Comparison of ENCODE assay signal across 22 cellular contexts in genomic region chr4:18608910-18609525, GRCh38.
DNase-seq lines count a peak whose midpoint lies in the region; ATAC-seq and TF ChIP-seq lines count a peak whose summit lies in the region.
"Had no signal": no experiment of that assay in that cellular context is flagged by ENCODE, and none has a peak within 500 bp of the region (broad histone marks: within the 10 kb centered on the region; RNA-seq: fewer than 3 reads in every experiment).

No MANE protein-coding gene starts in this region.

- no peaks in the 10 kb centered on the region for H3K4me1 Mint-ChIP-seq in T-helper 2 cell treated with Interferon-gamma antibody and Interleukin-4, amounts not matched to agents 5 μg/mL and 100 μg/mL, for 36 hours (ENCODE audit: low read depth)
- H3K4me1 Mint-ChIP-seq: B cell, GM23338, H9 had no signal

- H3K9me3 ChIP-seq in SK-N-SH: no peaks in the 10 kb centered on the region
- no peaks in the 10 kb centered on the region for H3K9me3 ChIP-seq in left lung
- no peaks in the 10 kb centered on the region for H3K9me3 ChIP-seq in trophoblast cell (ENCODE audit: insufficient read depth, low read depth, low read length)

- H3F3A ChIP-seq in SK-N-SH (replicated peaks; ENCODE audit: insufficient read depth): no peaks in the 10 kb centered on the region

- CTCF ChIA-PET in SK-N-SH (lab: Yijun Ruan, JAX): interaction anchor here (2.2 kb wide), 1 partner anchor 9 kb away, joined by 8 read pairs; no protein-coding TSS in a partner anchor

- H3K4me3 ChIP-seq in SK-N-SH (ENCODE audit: low read depth in 2 of 2, low read length in 1 of 2) (no peak overlapping the region), epithelial cell of esophagus (ENCODE audit: low read length) (no peak overlapping the region), left lung (no peak overlapping the region), trophoblast cell (ENCODE audit: low read depth, low read length) (no peak overlapping the region)
- H3K4me3 ChIP-seq: BLaER1, GM12878, GM23338 had no signal

- H3K27ac Mint-ChIP-seq in T-helper 2 cell treated with Interferon-gamma antibody and Interleukin-4, amounts not matched to agents 5 μg/mL and 100 μg/mL, for 36 hours: no peak overlapping the region
- H3K27ac Mint-ChIP-seq: B cell; CD4-positive, CD25-positive, alpha-beta regulatory T cell; CD8-positive, alpha-beta T cell; GM23338; H9 had no signal

- H3K4me2 ChIP-seq in SK-N-SH: no peak overlapping the region
- H3K4me2 ChIP-seq in trophoblast cell (ENCODE audit: low read length): no peak overlapping the region
- H3K4me2 ChIP-seq: BLaER1, GM23338 had no signal

- H4K91ac ChIP-seq in trophoblast cell (ENCODE audit: low read depth, low read length): no peak overlapping the region

- no peak overlapping the region for H3K9ac ChIP-seq in SK-N-SH
- H3K9ac ChIP-seq in trophoblast cell (ENCODE audit: low read length): no peak overlapping the region
- H3K9ac ChIP-seq: BLaER1 had no signal

- no peak for TF ChIP-seq EP300 in SK-N-SH (IDR thresholded peaks at IDR 0.05; ENCODE audit: borderline replicate concordance in 1 of 2, low read depth in 1 of 2, low read length in 1 of 2)

- H3K79me2 ChIP-seq in SK-N-SH (ENCODE audit: insufficient read depth) (no peaks in the 10 kb centered on the region), trophoblast cell (ENCODE audit: control insufficient read depth, insufficient read depth, low read length, poor library complexity) (no peaks in the 10 kb centered on the region)

- H3K4me1 ChIP-seq in SK-N-SH (ENCODE audit: control insufficient read depth in 1 of 2, insufficient read depth in 2 of 2, low read depth in 1 of 2, low read length in 1 of 2) (no peaks in the 10 kb centered on the region), left lung (no peaks in the 10 kb centered on the region), trophoblast cell (ENCODE audit: control insufficient read depth in 1 of 2, insufficient read depth in 2 of 2, low read length in 2 of 2) (no peaks in the 10 kb centered on the region)

- H3K9me2 ChIP-seq in SK-N-SH: no peaks in the 10 kb centered on the region

- no peak overlapping the region for H4K12ac ChIP-seq in trophoblast cell (ENCODE audit: low read depth, low read length)

- no peak overlapping the region for H3K4me3 Mint-ChIP-seq in T-helper 2 cell treated with Interferon-gamma antibody and Interleukin-4, amounts not matched to agents 5 μg/mL and 100 μg/mL, for 36 hours
- H3K4me3 Mint-ChIP-seq: B cell; CD4-positive, CD25-positive, alpha-beta regulatory T cell; CD8-positive, alpha-beta T cell; GM23338; H9 had no signal

- H3K36me3 Mint-ChIP-seq in T-helper 2 cell treated with Interferon-gamma antibody and Interleukin-4, amounts not matched to agents 5 μg/mL and 100 μg/mL, for 36 hours (ENCODE audit: low read depth): no peaks in the 10 kb centered on the region
- H3K36me3 Mint-ChIP-seq: CD4-positive, CD25-positive, alpha-beta regulatory T cell; CD8-positive, alpha-beta T cell had no signal

- H3K36me3 ChIP-seq in SK-N-SH (replicated peaks in 1 of 2; ENCODE audit: control insufficient read depth in 1 of 2, insufficient read depth in 2 of 2, low read length in 1 of 2) (no peaks in the 10 kb centered on the region), left lung (no peaks in the 10 kb centered on the region), trophoblast cell (ENCODE audit: control insufficient read depth in 1 of 2, insufficient read depth in 2 of 2, low read length in 2 of 2) (no peaks in the 10 kb centered on the region)
- H3K36me3 ChIP-seq: BLaER1 had no signal

- no peak overlapping the region for H3K23ac ChIP-seq in trophoblast cell (ENCODE audit: low read length)

- intact Hi-C loops in left lung (cut with DNase I) (no loop called here), Right ventricle myocardium superior (cut with DNase I) (no loop called here)

- ATAC-seq in SK-N-SH treated with all-trans-retinoic acid at 6 μM for 48 hours (no peak), left lung (peak; percentile 73), Right ventricle myocardium superior (ENCODE audit: poor library complexity) (no peak)
- ATAC-seq: CD8-positive, alpha-beta T cell; GM12878; GM23338; HCT116 had no signal

- no peak overlapping the region for H2AFZ ChIP-seq in SK-N-SH (ENCODE audit: low read depth)
- H2AFZ ChIP-seq in trophoblast cell (ENCODE audit: insufficient read depth, low read length, poor library complexity): no peak overlapping the region
- H2AFZ ChIP-seq: GM23338 had no signal

- no peaks in the 10 kb centered on the region for H3K79me1 ChIP-seq in trophoblast cell (ENCODE audit: low read length)

- H2BK120ac ChIP-seq in trophoblast cell (ENCODE audit: insufficient read depth, low read length, poor library complexity): no peak overlapping the region

- H2AK5ac ChIP-seq in trophoblast cell (ENCODE audit: low read length): no peak overlapping the region

- H3K27me3 Mint-ChIP-seq in T-helper 2 cell treated with Interferon-gamma antibody and Interleukin-4, amounts not matched to agents 5 μg/mL and 100 μg/mL, for 36 hours (ENCODE audit: low read depth): no peaks in the 10 kb centered on the region
- H3K27me3 Mint-ChIP-seq: CD4-positive, CD25-positive, alpha-beta regulatory T cell had no signal

- 11% methylated on average over 4 of the region's 4 CpGs for whole genome bisulfite sequencing in SK-N-SH (ENCODE audit: low lambda C conversion rate)
- no CpG with 5 or more reads among the region's 4 CpGs for WGBS in trophoblast cell (ENCODE audit: extremely low coverage, insufficient coverage, insufficient read length)

- no peak overlapping the region for H2BK12ac ChIP-seq in trophoblast cell (ENCODE audit: low read length)

- no peaks in the 10 kb centered on the region for H3K27me3 ChIP-seq in SK-N-SH (ENCODE audit: insufficient read depth)
- H3K27me3 ChIP-seq in left lung: no peaks in the 10 kb centered on the region
- H3K27me3 ChIP-seq in trophoblast cell (ENCODE audit: insufficient read depth, low read length): no peaks in the 10 kb centered on the region
- H3K27me3 ChIP-seq: BLaER1 had no signal

- no peaks in the 10 kb centered on the region for H4K20me1 ChIP-seq in SK-N-SH (ENCODE audit: insufficient read depth)
- H4K20me1 ChIP-seq: BLaER1 had no signal

- no peak for TF ChIP-seq RAD21 in SK-N-SH (IDR thresholded peaks at IDR 0.05; ENCODE audit: low read length)

- POLR2A ChIA-PET in SK-N-SH (lab: Yijun Ruan, JAX): no interaction called here

- no peak overlapping the region for H2BK5ac ChIP-seq in trophoblast cell (ENCODE audit: low read depth, low read length, poor library complexity)

- no peak overlapping the region for H3K4ac ChIP-seq in trophoblast cell (ENCODE audit: low read depth, low read length)

- no peak overlapping the region for H3K14ac ChIP-seq in trophoblast cell (ENCODE audit: low read length)

- TF ChIP-seq CTCF in SK-N-SH (IDR thresholded peaks at IDR 0.05): no peak
- no peak for TF ChIP-seq CTCF in epithelial cell of esophagus (IDR thresholded peaks at IDR 0.05; ENCODE audit: insufficient read depth, low read depth, low read length, missing control alignments)
- no peak for TF ChIP-seq CTCF in left lung (IDR thresholded peaks at IDR 0.05)

- H3K18ac ChIP-seq in trophoblast cell (ENCODE audit: low read length): no peak overlapping the region

- H3K27ac ChIP-seq in SK-N-SH (ENCODE audit: low read depth in 2 of 2, low read length in 1 of 2) (no peak overlapping the region), left lung (no peak overlapping the region), trophoblast cell (ENCODE audit: low read depth, low read length) (no peak overlapping the region)
- H3K27ac ChIP-seq: 22Rv1, BLaER1, C4-2B had no signal

- peaks cover 6% of the 10 kb centered on the region for H3K9me3 Mint-ChIP-seq in T-helper 2 cell treated with Interferon-gamma antibody and Interleukin-4, amounts not matched to agents 5 μg/mL and 100 μg/mL, for 36 hours
- H3K9me3 Mint-ChIP-seq: H9 had no signal

- DNase-seq in SK-N-SH (peak; percentile 12), epithelial cell of esophagus (ENCODE audit: low read depth) (peak; percentile 15), left lung (no peak), trophoblast cell (peak; percentile 75 to 99), Right ventricle myocardium superior (no peak), HuH-7.5 (ENCODE audit: low spot score) (no peak)
- no peak for DNase-seq in T-helper 2 cell treated with Interferon-gamma antibody and Interleukin-4, amounts not matched to agents 5 μg/mL and 100 μg/mL, for 36 hours (ENCODE audit: low spot score)
- DNase-seq: CD4-positive, CD25-positive, alpha-beta regulatory T cell; CD8-positive, alpha-beta T cell; DMS 273 treated with DMSO at 0.1 percent for 48 hours; DMS79; EL; GDM1; H9 had no signal

- no peak overlapping the region for H4K8ac ChIP-seq in trophoblast cell (ENCODE audit: low read depth, low read length)

TF ChIP-seq in SK-N-SH, 30 proteins besides CTCF, POLR2A, EP300 and RAD21 (continues in another document):
- TF ChIP-seq FOXJ3 (CRISPR knock-in tag; IDR thresholded peaks at IDR 0.05) (no peak), YY1 (IDR thresholded peaks at IDR 0.05; ENCODE audit: low read depth) (no peak), CHD2 (IDR thresholded peaks at IDR 0.05; ENCODE audit: low read length, partially characterized antibody) (no peak), MEF2A (IDR thresholded peaks at IDR 0.05; ENCODE audit: borderline replicate concordance, low read depth) (no peak), FOSL2 (IDR thresholded peaks at IDR 0.05; ENCODE audit: borderline replicate concordance, low read depth) (no peak), SMC3 (IDR thresholded peaks at IDR 0.05; ENCODE audit: low read depth, low read length) (no peak), TEAD4 (IDR thresholded peaks at IDR 0.05; ENCODE audit: borderline replicate concordance, insufficient read depth) (no peak), TAF1 (IDR thresholded peaks at IDR 0.05; ENCODE audit: borderline replicate concordance, low read depth, low read length) (no peak), GATA2 (CRISPR knock-in tag; IDR thresholded peaks at IDR 0.05) (no peak)

TF ChIP-seq in SK-N-SH treated with all-trans-retinoic acid at 6 μM for 48 hours, 23 proteins besides CTCF, POLR2A, EP300 and RAD21 (continues in another document):
- no peak for TF ChIP-seq SNAI2 (CRISPR knock-in tag; IDR thresholded peaks at IDR 0.05)
- TF ChIP-seq POU6F1 (CRISPR knock-in tag; IDR thresholded peaks at IDR 0.05; ENCODE audit: borderline replicate concordance, low read depth): no peak
- no peak for TF ChIP-seq ESRRG (CRISPR knock-in tag; IDR thresholded peaks at IDR 0.05)

Comparison
In these comparisons a context has a peak if more than half of its experiments do, and no peak if none do; other contexts are left out.
1. DNase-seq: peak in SK-N-SH (single experiment), epithelial cell of esophagus (single experiment) and trophoblast cell (2 of 2); none in left lung (0 of 2), Right ventricle myocardium superior (single experiment), HuH-7.5 (single experiment) and T-helper 2 cell treated with Interferon-gamma antibody and Interleukin-4, amounts not matched to agents 5 μg/mL and 100 μg/mL, for 36 hours (single experiment).